2 cellular contexts compared by ENCODE assay signal in genomic region chr22:20389288-20389687, GRCh38.
TF ChIP-seq lines count a peak whose summit lies in the region.

No MANE protein-coding gene starts in this region.

TF ChIP-seq in GM23338, 12 proteins besides CTCF, POLR2A, EP300 and RAD21:
- no peak for TF ChIP-seq STAT1 (IDR thresholded peaks at IDR 0.05; ENCODE audit: unreplicated experiment)
- TF ChIP-seq REST (IDR thresholded peaks at IDR 0.05; ENCODE audit: unreplicated experiment), result no peak
- TF ChIP-seq JUNB (IDR thresholded peaks at IDR 0.05; ENCODE audit: unreplicated experiment), result no peak
- TF ChIP-seq ETS1 (IDR thresholded peaks at IDR 0.05), result no peak
- TF ChIP-seq EZH2 (IDR thresholded peaks at IDR 0.05; ENCODE audit: low read depth, unreplicated experiment), result no peak
- no peak for TF ChIP-seq NANOG (IDR thresholded peaks at IDR 0.05; ENCODE audit: borderline replicate concordance)
- no peak for TF ChIP-seq CREB1 (CRISPR knock-in tag; IDR thresholded peaks at IDR 0.05; ENCODE audit: low read depth)
- no peak for TF ChIP-seq EZH2phosphoT487 (IDR thresholded peaks at IDR 0.05; ENCODE audit: unreplicated experiment)
- no peak for TF ChIP-seq POLR2AphosphoS5 (IDR thresholded peaks at IDR 0.05; ENCODE audit: low read depth)
- no peak for TF ChIP-seq ZNF331 (CRISPR knock-in tag; IDR thresholded peaks at IDR 0.05; ENCODE audit: low read depth)
- TF ChIP-seq ZNF462 (CRISPR knock-in tag; IDR thresholded peaks at IDR 0.05), result no peak
- no peak for TF ChIP-seq ZNF114 (CRISPR knock-in tag; IDR thresholded peaks at IDR 0.05)
TF ChIP-seq in GM23338: peak in this region for 0.

TF ChIP-seq in K562, 482 proteins besides CTCF, POLR2A, EP300 and RAD21:
- TF ChIP-seq HDAC8 (tag; IDR thresholded peaks at IDR 0.05) (0 out of 2 replicates have a peak, but pooled peaks have one; percentile 57), NFATC3 (IDR thresholded peaks at IDR 0.05) (no peak), ZBTB9 (CRISPR knock-in tag; IDR thresholded peaks at IDR 0.05) (no peak), ZNF140 (CRISPR knock-in tag; IDR thresholded peaks at IDR 0.05) (no peak), STAT5B (CRISPR knock-in tag; IDR thresholded peaks at IDR 0.05) (no peak), REST (CRISPR knock-in tag; IDR thresholded peaks at IDR 0.05; ENCODE audit: low read depth) (no peak), SMARCC2 (IDR thresholded peaks at IDR 0.05; ENCODE audit: low read depth) (no peak), CGGBP1 (CRISPR knock-in tag; IDR thresholded peaks at IDR 0.05) (no peak), KDM4B (IDR thresholded peaks at IDR 0.05; ENCODE audit: borderline replicate concordance in 2 of 2, low read depth in 1 of 2) (no peak), THRB (CRISPR knock-in tag; conservative IDR thresholded peaks at IDR 0.05) (no peak), ZNF699 (CRISPR knock-in tag; IDR thresholded peaks at IDR 0.05; ENCODE audit: insufficient replicate concordance) (peak; percentile 58)
